In the genomic region with DNA sequence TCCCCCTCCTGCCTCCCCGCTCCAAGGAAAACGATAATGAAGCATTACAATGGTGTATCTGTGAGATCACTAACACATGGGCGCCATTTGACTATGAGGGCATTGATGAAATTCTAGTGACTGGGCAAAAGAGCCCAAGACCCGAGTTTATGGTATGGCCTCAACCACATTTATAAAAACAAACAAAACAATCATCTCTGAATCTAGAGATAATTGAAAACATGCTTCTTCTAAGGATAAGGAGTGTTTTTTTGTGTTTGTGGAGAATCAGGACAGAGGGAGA, we compare ENCODE assay signal across 22 cellular contexts.
"Had no signal": no experiment of that assay in that cellular context is flagged by ENCODE, and none has a peak within 500 bp of the region (broad histone marks: within the 10 kb centered on the region; RNA-seq: fewer than 3 reads in every experiment).

No MANE protein-coding gene starts in this region.

- H3K27ac ChIP-seq: colonic mucosa, gastroesophageal sphincter, left ventricle myocardium inferior, lower lobe of right lung, neutrophil, stomach, thyroid gland had no signal

- H3K27me3 Mint-ChIP-seq: type B pancreatic cell had no signal

- H3K27me3 ChIP-seq: colonic mucosa, gastroesophageal sphincter, neutrophil, stomach, thyroid gland had no signal

- H3K36me3 ChIP-seq: colonic mucosa, gastroesophageal sphincter, left ventricle myocardium inferior, lower lobe of right lung, neutrophil, stomach, thyroid gland had no signal

- H3K4me1 Mint-ChIP-seq: naive thymus-derived CD8-positive, alpha-beta T cell had no signal

- H3K9me3 Mint-ChIP-seq: type B pancreatic cell had no signal

- H3K4me3 ChIP-seq: colonic mucosa, gastroesophageal sphincter, left ventricle myocardium inferior, lower lobe of right lung, mucosa of descending colon, stomach, thyroid gland had no signal

- H3K36me3 Mint-ChIP-seq: naive thymus-derived CD8-positive, alpha-beta T cell; type B pancreatic cell had no signal

- ATAC-seq: gastroesophageal sphincter; left cardiac atrium; lower lobe of right lung; mucosa of descending colon; naive thymus-derived CD8-positive, alpha-beta T cell; sciatic nerve had no signal

- H3K27ac Mint-ChIP-seq: endodermal cell; naive thymus-derived CD8-positive, alpha-beta T cell; type B pancreatic cell had no signal

- H3K9me3 ChIP-seq: colonic mucosa, gastroesophageal sphincter, left ventricle myocardium inferior, lower lobe of right lung, mucosa of descending colon, neutrophil, stomach, thyroid gland had no signal

- FAIRE-seq: endothelial cell of umbilical vein, kidney, urothelium cell line had no signal

- H3K4me1 ChIP-seq: colonic mucosa, gastroesophageal sphincter, lower lobe of right lung, stomach, thyroid gland had no signal

- DNase-seq: colonic mucosa; dermis blood vessel endothelial cell; effector CD4-positive, alpha-beta T cell; endodermal cell; erythroblast; kidney; left cardiac atrium; left ventricle myocardium inferior; lower lobe of right lung; mucosa of descending colon; naive thymus-derived CD8-positive, alpha-beta T cell; stimulated activated CD4-positive, alpha-beta T cell treated with anti-CD3 and anti-CD28 coated beads, Interleukin-2, amount 100 ng/mL, for 24 hours; stimulated activated CD4-positive, alpha-beta T cell treated with anti-CD3 and anti-CD28 coated beads, Interleukin-4, amount 100 ng/mL, for 4 hours; stimulated activated naive CD4-positive, alpha-beta T cell; stomach had no signal

- H3K4me3 Mint-ChIP-seq: endodermal cell; naive thymus-derived CD8-positive, alpha-beta T cell; type B pancreatic cell had no signal
